In the genomic region with DNA sequence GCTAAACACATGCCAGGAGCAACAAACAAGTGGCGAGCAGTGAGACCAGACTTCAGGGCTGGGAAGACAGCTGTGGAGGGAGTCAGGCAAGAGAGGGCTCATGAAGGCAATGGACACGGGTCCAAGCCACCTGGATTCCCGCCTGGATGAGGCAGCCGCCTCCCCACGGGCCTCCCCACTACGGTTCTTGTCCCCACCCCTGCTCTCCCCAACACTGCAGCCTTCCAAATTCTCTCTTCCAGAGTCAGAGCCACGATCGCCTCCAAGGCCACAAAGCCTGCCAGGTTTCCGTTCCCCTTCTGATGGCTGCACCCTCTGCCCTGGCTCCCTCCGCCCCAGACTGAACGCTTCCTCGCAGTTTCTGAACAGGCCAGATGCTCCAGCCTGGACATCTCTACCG, we compare ENCODE assay signal across 28 cellular contexts. TPM values are rescaled to one million over a fixed set of nuclear protein-coding genes. Genes with fewer than 3 reads are reported as not detected.
"Had no signal": no experiment of that assay in that cellular context is flagged by ENCODE, and none has a peak within 500 bp of the region (broad histone marks: within the 10 kb centered on the region; RNA-seq: fewer than 3 reads in every experiment).

No MANE protein-coding gene starts in this region.

- H3K4me3 ChIP-seq: MG63 had no signal

- H3K36me3 ChIP-seq: MG63 had no signal

- H3K4me2 ChIP-seq: SK-N-SH had no signal

- H3K9ac ChIP-seq: SK-N-SH had no signal

- H3K4me1 Mint-ChIP-seq: T-cell had no signal

- H3K27me3 ChIP-seq: MG63 had no signal

- H3K27ac Mint-ChIP-seq: T-cell had no signal

- ATAC-seq: HepG2, Panc1, PC-3, T-cell had no signal

- H3K27ac ChIP-seq: RWPE1 had no signal

- H3K4me3 Mint-ChIP-seq: T-cell had no signal

- DNase-seq: IMR-90; Karpas-422; KG1; MG63; NCI-H1092 treated with DMSO at 0.1 percent for 48 hours; NCI-H1436; NCI-H187; NCI-H2029; NCI-H2081 treated with DMSO at 0.1 percent for 48 hours; NCI-H2171; NCI-H226; NCI-H446; NCI-H510A; NCI-H524 treated with DMSO at 0.1 percent for 48 hours; NCI-H69; NCI-H774; NK-92 treated with Interleukin-12 subunit alpha and Interleukin-12 subunit beta, amount 100 ng/mL, for 24 hours; PC-3; SHP77; SK-N-SH; SW 1271; T-cell had no signal

- H3K9me3 ChIP-seq: MG63, SK-N-SH had no signal

- H3K36me3 Mint-ChIP-seq: T-cell had no signal

- FAIRE-seq: HepG2 had no signal

RNA-seq across cellular contexts. Expression of a gene that starts 36.1 kb away (rescaled TPM):
- total RNA-seq: HepG2, HT1080, IMR-90, OCI-LY7, PC-3, SK-MEL-5, T-cell had no signal
- polyA plus RNA-seq: HepG2, IMR-90 had no signal
